25 cellular contexts compared by ENCODE assay signal in the genomic region with DNA sequence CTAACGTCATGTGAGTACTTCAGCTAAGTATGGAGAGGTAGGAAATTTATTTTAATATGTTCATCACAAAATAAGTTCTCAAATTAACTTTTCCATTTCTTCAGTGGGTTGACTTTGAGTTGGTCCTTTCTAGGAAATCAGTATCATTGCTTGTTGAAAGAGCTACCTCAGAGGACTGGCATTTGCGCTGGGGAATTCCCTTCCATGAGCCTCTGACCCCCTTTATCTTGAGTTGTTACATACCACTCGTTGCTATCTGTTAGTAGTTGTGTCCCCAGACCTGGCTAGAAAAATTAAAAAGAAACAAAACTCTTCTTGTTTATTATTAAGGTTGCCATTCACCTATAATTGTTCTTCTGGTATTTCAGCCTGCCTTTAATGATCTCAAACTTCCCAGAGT.
DNase-seq lines count a peak whose midpoint lies in the region; ATAC-seq, FAIRE-seq and TF ChIP-seq lines count a peak whose summit lies in the region.
"Had no signal": no experiment of that assay in that cellular context is flagged by ENCODE, and none has a peak within 500 bp of the region (broad histone marks: within the 10 kb centered on the region; RNA-seq: fewer than 3 reads in every experiment).

No MANE protein-coding gene starts in this region.

- TF ChIP-seq RAD21 in GM12878 (IDR thresholded peaks at IDR 0.05; ENCODE audit: insufficient read depth, low read depth, low read length), result no peak

- H3K4me1 Mint-ChIP-seq in progenitor cell of endocrine pancreas (ENCODE audit: low read depth), result peaks cover 32% of the 10 kb centered on the region
- H3K4me1 Mint-ChIP-seq: activated CD4-positive, alpha-beta T cell treated with anti-CD3 and anti-CD28 coated beads, Interleukin-2, amount 10 ng/mL, durations not matched to agents 24 days and 14 days; memory B cell; naive thymus-derived CD4-positive, alpha-beta T cell; stimulated activated naive B cell treated with anti-CD40 and anti-IgM and Interleukin-4, amounts not matched to agents 10 μg/mL and 1 μg/mL and 100 μg/mL, for 72 hours had no signal

- no peak overlapping the region for H2AFZ ChIP-seq in GM12878 (ENCODE audit: control insufficient read depth, low read depth, low read length)

- no peak for TF ChIP-seq POLR2A in GM12878 (IDR thresholded peaks at IDR 0.05; ENCODE audit: low read depth, low read length)

- H3K36me3 Mint-ChIP-seq in progenitor cell of endocrine pancreas (ENCODE audit: insufficient read depth), result peaks cover 14% of the 10 kb centered on the region
- H3K36me3 Mint-ChIP-seq: memory B cell; naive thymus-derived CD4-positive, alpha-beta T cell; stimulated activated naive B cell treated with anti-CD40 and anti-IgM and Interleukin-4, amounts not matched to agents 10 μg/mL and 1 μg/mL and 100 μg/mL, for 72 hours had no signal

- no peak overlapping the region for H3K4me2 ChIP-seq in GM12878 (ENCODE audit: control insufficient read depth, insufficient read depth)

- H3K9ac ChIP-seq in GM12878 (ENCODE audit: control insufficient read depth, insufficient read depth, low read length), result no peak overlapping the region
- H3K9ac ChIP-seq: BLaER1 treated with 17β-estradiol and CSF1 and Interleukin-3, amounts not matched to agents 10 nM and 100 nM had no signal

- FAIRE-seq in GM12878 (lab: Jason Lieb, UNC), result no peak
- FAIRE-seq: urothelium cell line had no signal

- SMC1A ChIA-PET in GM12878 (lab: Charles Lee; ENCODE audit: uncharacterized antibody, unreplicated experiment), result no interaction called here

- TF ChIP-seq CTCF in GM12878 (IDR thresholded peaks at IDR 0.05 in 2 of 3, conservative IDR thresholded peaks at IDR 0.05 in 1 of 3; ENCODE audit: control insufficient read depth in 2 of 3, extremely low read depth in 1 of 3, insufficient read depth in 1 of 3, low read depth in 3 of 3, low read length in 3 of 3), result no peak
- TF ChIP-seq CTCF in progenitor cell of endocrine pancreas (IDR thresholded peaks at IDR 0.05; ENCODE audit: unreplicated experiment), result no peak

- H3K27ac Mint-ChIP-seq in progenitor cell of endocrine pancreas, result peak overlapping the region; percentile 99
- H3K27ac Mint-ChIP-seq: activated CD4-positive, alpha-beta T cell treated with anti-CD3 and anti-CD28 coated beads, Interleukin-2, amount 10 ng/mL, durations not matched to agents 24 days and 14 days; dendritic cell treated with granulocyte-macrophage colony-stimulating factor and Interleukin-4, amounts not matched to agents 40 ng/mL and 50 ng/mL, for 4 days; memory B cell; naive thymus-derived CD4-positive, alpha-beta T cell; stimulated activated naive B cell treated with anti-CD40 and anti-IgM and Interleukin-4, amounts not matched to agents 10 μg/mL and 1 μg/mL and 100 μg/mL, for 72 hours had no signal

- H3K27me3 ChIP-seq in H7 (ENCODE audit: control insufficient read depth, insufficient read depth, low read length) (no peaks in the 10 kb centered on the region), GM12878 (replicated peaks in 1 of 2; ENCODE audit: control insufficient read depth in 2 of 2, insufficient read depth in 2 of 2, low read length in 1 of 2) (no peaks in the 10 kb centered on the region)
- H3K27me3 ChIP-seq: BLaER1 treated with 17β-estradiol and CSF1 and Interleukin-3, amounts not matched to agents 10 nM and 100 nM; spleen had no signal

- no peaks in the 10 kb centered on the region for H3K27me3 Mint-ChIP-seq in progenitor cell of endocrine pancreas
- H3K27me3 Mint-ChIP-seq: activated CD4-positive, alpha-beta T cell treated with anti-CD3 and anti-CD28 coated beads, Interleukin-2, amount 10 ng/mL, durations not matched to agents 24 days and 14 days; dendritic cell treated with granulocyte-macrophage colony-stimulating factor and Interleukin-4, amounts not matched to agents 40 ng/mL and 50 ng/mL, for 4 days; memory B cell; naive thymus-derived CD4-positive, alpha-beta T cell; stimulated activated naive B cell treated with anti-CD40 and anti-IgM and Interleukin-4, amounts not matched to agents 10 μg/mL and 1 μg/mL and 100 μg/mL, for 72 hours had no signal

- H3K4me3 ChIP-seq in H7 (ENCODE audit: insufficient read depth, low read depth, low read length) (no peak overlapping the region), GM12878 (no peak overlapping the region)
- H3K4me3 ChIP-seq: BLaER1 treated with 17β-estradiol and CSF1 and Interleukin-3, amounts not matched to agents 10 nM and 100 nM; spleen had no signal

- WGBS in GM12878 (ENCODE audit: insufficient coverage, insufficient replicate concordance, low lambda C conversion rate, missing lambda C conversion rate), result 14% methylated on average over 3 of the region's 3 CpGs

- intact Hi-C loops in GM12878 (cut with micrococcal nuclease; ENCODE audit: unreplicated experiment), result no loop called here

- H3K36me3 ChIP-seq in H7 (replicated peaks; ENCODE audit: control insufficient read depth, insufficient read depth, low read length), result no peaks in the 10 kb centered on the region
- no peaks in the 10 kb centered on the region for H3K36me3 ChIP-seq in GM12878 (ENCODE audit: control insufficient read depth in 2 of 2, insufficient read depth in 2 of 2, low read length in 1 of 2)
- H3K36me3 ChIP-seq: BLaER1 treated with 17β-estradiol and CSF1 and Interleukin-3, amounts not matched to agents 10 nM and 100 nM; spleen had no signal

- no peaks in the 10 kb centered on the region for H3K79me2 ChIP-seq in GM12878 (ENCODE audit: control insufficient read depth, insufficient read depth, low read length)

- in situ Hi-C loops in GM12878 (cut with MboI), result no loop called here

- POLR2A ChIA-PET in GM12878 (lab: Charles Lee), result no interaction called here

- DNase-seq in H7, result peak; percentile 62
- DNase-seq in GM12878 (ENCODE audit: low read depth, low spot score), result no peak
- peak; percentile 45 for DNase-seq in iPS-NIHi7 (ENCODE audit: extremely low spot score)
- DNase-seq in progenitor cell of endocrine pancreas (ENCODE audit: low spot score, unreplicated experiment), result no peak
- no peak for DNase-seq in stimulated activated CD4-positive, alpha-beta T cell treated with anti-CD3 and anti-CD28 coated beads, Interleukin-4, amount 100 ng/mL, for 24 hours
- no peak for DNase-seq in stimulated activated CD4-positive, alpha-beta T cell treated with anti-CD3 and anti-CD28 coated beads, Interleukin-2, amount 100 ng/mL, for 24 hours
- DNase-seq: activated CD4-positive, alpha-beta T cell treated with anti-CD3 and anti-CD28 coated beads, Interleukin-2, amount 10 ng/mL, durations not matched to agents 24 days and 14 days; activated T-cell treated with anti-CD3 and anti-CD28 coated beads, Interleukin-2, amount 50 U/mL, for 4 hours; EL; naive thymus-derived CD4-positive, alpha-beta T cell; NCI-H2081; NCI-H345; NCI-H774; occipital lobe; OCI-M1; spleen; stimulated activated CD4-positive, alpha-beta T cell treated with anti-CD3 and anti-CD28 coated beads, Interleukin-4, amount 100 ng/mL, for 1 hour; stimulated activated naive B cell treated with anti-CD40 and anti-IgM and Interleukin-4, amounts not matched to agents 10 μg/mL and 1 μg/mL and 100 μg/mL, for 72 hours had no signal

- no peaks in the 10 kb centered on the region for H3K4me1 ChIP-seq in GM12878 (ENCODE audit: control insufficient read depth, insufficient read depth, low read length)
- H3K4me1 ChIP-seq: spleen had no signal

- CTCF ChIA-PET in GM12878 (lab: Yijun Ruan, JAX), result no interaction called here

- ATAC-seq in GM12878 (peak; percentile 55; the same call in 2 of the 3 replicates), HG02610 (IDR thresholded peaks at IDR 0.05; ENCODE audit: unreplicated experiment) (no peak)
- ATAC-seq: activated T-cell treated with anti-CD3 and anti-CD28 coated beads, Interleukin-2, amount 50 U/mL, for 4 hours; naive thymus-derived CD4-positive, alpha-beta T cell; stimulated activated naive B cell treated with anti-CD40 and anti-IgM and Interleukin-4, amounts not matched to agents 10 μg/mL and 1 μg/mL and 100 μg/mL, for 72 hours had no signal

- peak overlapping the region; percentile 29 for H3K4me3 Mint-ChIP-seq in progenitor cell of endocrine pancreas (ENCODE audit: low read depth)
- H3K4me3 Mint-ChIP-seq: activated CD4-positive, alpha-beta T cell treated with anti-CD3 and anti-CD28 coated beads, Interleukin-2, amount 10 ng/mL, durations not matched to agents 24 days and 14 days; activated T-cell treated with anti-CD3 and anti-CD28 coated beads, Interleukin-2, amount 50 U/mL, for 4 hours; dendritic cell treated with granulocyte-macrophage colony-stimulating factor and Interleukin-4, amounts not matched to agents 40 ng/mL and 50 ng/mL, for 4 days; memory B cell; naive thymus-derived CD4-positive, alpha-beta T cell; stimulated activated naive B cell treated with anti-CD40 and anti-IgM and Interleukin-4, amounts not matched to agents 10 μg/mL and 1 μg/mL and 100 μg/mL, for 72 hours had no signal

- RAD21 ChIA-PET in GM12878 (lab: Charles Lee; ENCODE audit: unreplicated experiment), result no interaction called here

- no peak for TF ChIP-seq EP300 in GM12878 (IDR thresholded peaks at IDR 0.05; ENCODE audit: borderline replicate concordance in 1 of 2, control insufficient read depth in 1 of 2, low read depth in 2 of 2, low read length in 2 of 2)

- BruUV-seq in GM12878 (replicated peaks; lab: Mats Ljungman, UMichigan), result no TSS peak

- no peak overlapping the region for H3K27ac ChIP-seq in GM12878 (ENCODE audit: control insufficient read depth, insufficient read depth)
- H3K27ac ChIP-seq: BLaER1 treated with 17β-estradiol and CSF1 and Interleukin-3, amounts not matched to agents 10 nM and 100 nM; HL-60; spleen; VCaP had no signal

- H4K20me1 ChIP-seq in GM12878 (ENCODE audit: control insufficient read depth, insufficient read depth), result no peaks in the 10 kb centered on the region
- H4K20me1 ChIP-seq: BLaER1 treated with 17β-estradiol and CSF1 and Interleukin-3, amounts not matched to agents 10 nM and 100 nM had no signal

- peaks cover 20% of the 10 kb centered on the region for H3K9me3 Mint-ChIP-seq in progenitor cell of endocrine pancreas (ENCODE audit: low read depth)
- H3K9me3 Mint-ChIP-seq: dendritic cell treated with granulocyte-macrophage colony-stimulating factor and Interleukin-4, amounts not matched to agents 40 ng/mL and 50 ng/mL, for 4 days had no signal

- no peaks in the 10 kb centered on the region for H3K9me3 ChIP-seq in GM12878 (replicated peaks; ENCODE audit: control insufficient read depth, insufficient read depth, low read length)
- H3K9me3 ChIP-seq: BLaER1 treated with 17β-estradiol and CSF1 and Interleukin-3, amounts not matched to agents 10 nM and 100 nM had no signal

TF ChIP-seq in GM12878, 131 proteins besides CTCF, POLR2A, EP300 and RAD21 (continues in another document):
- no peak for TF ChIP-seq ZNF622 (IDR thresholded peaks at IDR 0.05)

Comparison
In these comparisons a context has a peak if more than half of its experiments do, and no peak if none do; other contexts are left out.
1. DNase-seq: peak in H7 (single experiment) and iPS-NIHi7 (single experiment); none in GM12878 (single experiment), progenitor cell of endocrine pancreas (single experiment), stimulated activated CD4-positive, alpha-beta T cell treated with anti-CD3 and anti-CD28 coated beads, Interleukin-4, amount 100 ng/mL, for 24 hours (single experiment) and stimulated activated CD4-positive, alpha-beta T cell treated with anti-CD3 and anti-CD28 coated beads, Interleukin-2, amount 100 ng/mL, for 24 hours (0 of 2).